In genomic region chr4:110878413-110878812, GRCh38 we compare ENCODE assay signal across 16 cellular contexts.
DNase-seq lines count a peak whose midpoint lies in the region.
"Had no signal": no experiment of that assay in that cellular context is flagged by ENCODE, and none has a peak within 500 bp of the region (broad histone marks: within the 10 kb centered on the region; RNA-seq: fewer than 3 reads in every experiment).

No MANE protein-coding gene starts in this region.

- no peaks in the 10 kb centered on the region for H3K36me3 Mint-ChIP-seq in activated CD4-positive, alpha-beta T cell treated with anti-CD3 and anti-CD28 coated beads, Interleukin-2, amount 10 ng/mL, durations not matched to agents 7 days and 5 days (ENCODE audit: low read depth)
- no peaks in the 10 kb centered on the region for H3K36me3 Mint-ChIP-seq in CD8-positive, alpha-beta memory T cell

- no peak overlapping the region for H3K27ac Mint-ChIP-seq in activated CD4-positive, alpha-beta T cell treated with anti-CD3 and anti-CD28 coated beads, Interleukin-2, amount 10 ng/mL, durations not matched to agents 7 days and 5 days
- H3K27ac Mint-ChIP-seq in CD8-positive, alpha-beta memory T cell = no peak overlapping the region

- CTCF ChIA-PET in activated CD4-positive, alpha-beta T cell treated with anti-CD3 and anti-CD28 coated beads, Interleukin-2, amount 10 ng/mL, durations not matched to agents 7 days and 5 days (lab: Charles Lee) = no interaction called here
- CTCF ChIA-PET in CD8-positive, alpha-beta memory T cell (lab: Charles Lee) = no interaction called here

- no peaks in the 10 kb centered on the region for H3K27me3 Mint-ChIP-seq in activated CD4-positive, alpha-beta T cell treated with anti-CD3 and anti-CD28 coated beads, Interleukin-2, amount 10 ng/mL, durations not matched to agents 7 days and 5 days
- H3K27me3 Mint-ChIP-seq in CD8-positive, alpha-beta memory T cell = no peaks in the 10 kb centered on the region

- H3K4me3 ChIP-seq in CD8-positive, alpha-beta memory T cell (ENCODE audit: low read length) = no peak overlapping the region
- H3K4me3 ChIP-seq in HAP-1 = no peak overlapping the region

- no peaks in the 10 kb centered on the region for H3K4me1 ChIP-seq in CD8-positive, alpha-beta memory T cell (ENCODE audit: insufficient read depth, low read length)
- H3K4me1 ChIP-seq in HAP-1 = no peaks in the 10 kb centered on the region

- peaks cover 3% of the 10 kb centered on the region for H3K9me3 Mint-ChIP-seq in activated CD4-positive, alpha-beta T cell treated with anti-CD3 and anti-CD28 coated beads, Interleukin-2, amount 10 ng/mL, durations not matched to agents 7 days and 5 days
- peaks cover 0 to 11% (median 5%) of the 10 kb centered on the region in 5 donors for H3K9me3 Mint-ChIP-seq in CD8-positive, alpha-beta memory T cell

- no peaks in the 10 kb centered on the region for H3K27me3 ChIP-seq in CD8-positive, alpha-beta memory T cell (ENCODE audit: insufficient read depth, low read length, poor library complexity, severe bottlenecking)
- H3K27me3 ChIP-seq in HAP-1 (ENCODE audit: low read depth) = no peaks in the 10 kb centered on the region

- DNase-seq in A172 (ENCODE audit: low spot score) = peak; percentile 34
- peak; percentile 71 for DNase-seq in HT1080 (ENCODE audit: low read depth)
- peak; percentile 86 for DNase-seq in amniotic epithelial cell (ENCODE audit: low read depth)
- peak; percentile 53 for DNase-seq in kidney tubule cell (ENCODE audit: low spot score)
- no peak for DNase-seq in activated CD4-positive, alpha-beta T cell treated with anti-CD3 and anti-CD28 coated beads, Interleukin-2, amount 10 ng/mL, durations not matched to agents 7 days and 5 days
- DNase-seq in CD8-positive, alpha-beta memory T cell = no peak
- no peak for DNase-seq in HAP-1 (ENCODE audit: low spot score in 2 of 2)
- no peak for DNase-seq in DMS79 (lab: John Stamatoyannopoulos, UW)
- DNase-seq: MV-4-11, NCI-H1417 treated with DMSO at 0.1 percent for 48 hours, NCI-H1930, NCI-H526, PC-3, SIG-M5 had no signal

- in situ Hi-C loops in HAP-1 (cut with MboI; ENCODE audit: low sequenced_read_pairs) = no loop called here

- no peak overlapping the region for H3K4me3 Mint-ChIP-seq in activated CD4-positive, alpha-beta T cell treated with anti-CD3 and anti-CD28 coated beads, Interleukin-2, amount 10 ng/mL, durations not matched to agents 7 days and 5 days
- no peak overlapping the region for H3K4me3 Mint-ChIP-seq in CD8-positive, alpha-beta memory T cell

- H3K4me1 Mint-ChIP-seq in activated CD4-positive, alpha-beta T cell treated with anti-CD3 and anti-CD28 coated beads, Interleukin-2, amount 10 ng/mL, durations not matched to agents 7 days and 5 days = no peaks in the 10 kb centered on the region
- H3K4me1 Mint-ChIP-seq in CD8-positive, alpha-beta memory T cell = no peaks in the 10 kb centered on the region

- no peaks in the 10 kb centered on the region for H3K9me3 ChIP-seq in CD8-positive, alpha-beta memory T cell (ENCODE audit: low read length)
- no peaks in the 10 kb centered on the region for H3K9me3 ChIP-seq in HAP-1

- POLR2A ChIA-PET in activated CD4-positive, alpha-beta T cell treated with anti-CD3 and anti-CD28 coated beads, Interleukin-2, amount 10 ng/mL, durations not matched to agents 7 days and 5 days (lab: Charles Lee) = no interaction called here
- POLR2A ChIA-PET in CD8-positive, alpha-beta memory T cell (lab: Charles Lee) = no interaction called here

- H3K36me3 ChIP-seq in CD8-positive, alpha-beta memory T cell (ENCODE audit: insufficient read depth, low read length) = no peaks in the 10 kb centered on the region
- no peaks in the 10 kb centered on the region for H3K36me3 ChIP-seq in HAP-1 (replicated peaks)

- no peak overlapping the region for H3K27ac ChIP-seq in CD8-positive, alpha-beta memory T cell (ENCODE audit: low read depth, low read length)
- H3K27ac ChIP-seq: 22Rv1, RWPE1 had no signal

Comparison
In these comparisons a context has a peak if more than half of its experiments do, and no peak if none do; other contexts are left out.
1. DNase-seq: peak in A172 (single experiment), HT1080 (single experiment), amniotic epithelial cell (single experiment) and kidney tubule cell (single experiment); none in activated CD4-positive, alpha-beta T cell treated with anti-CD3 and anti-CD28 coated beads, Interleukin-2, amount 10 ng/mL, durations not matched to agents 7 days and 5 days (single experiment), CD8-positive, alpha-beta memory T cell (0 of 5), HAP-1 (0 of 2) and DMS79 (single experiment).